19 cellular contexts compared by ENCODE assay signal in genomic region chr21:37384416-37384815, GRCh38.
"Had no signal": no experiment of that assay in that cellular context is flagged by ENCODE, and none has a peak within 500 bp of the region (broad histone marks: within the 10 kb centered on the region; RNA-seq: fewer than 3 reads in every experiment).

No MANE protein-coding gene starts in this region.

- H3K4me1 Mint-ChIP-seq: neural progenitor cell had no signal

- H3K27me3 ChIP-seq: cardiac muscle cell, colonic mucosa, heart left ventricle, neural progenitor cell, pancreas had no signal

- ATAC-seq: heart left ventricle, pancreas had no signal

- H3K9me3 ChIP-seq: colonic mucosa, pancreas, thoracic aorta had no signal

- H3K27me3 Mint-ChIP-seq: activated CD4-positive, alpha-beta memory T cell treated with anti-CD3 and anti-CD28 coated beads, Interleukin-2, amount 10 ng/mL, durations not matched to agents 7 days and 5 days; activated naive CD8-positive, alpha-beta T cell treated with anti-CD3 and anti-CD28 coated beads, Interleukin-2, amount 50 U/mL, for 24 hours; stimulated activated naive CD8-positive, alpha-beta T cell treated with anti-CD3 and anti-CD28 coated beads, Interleukin-15, Interleukin-2, amounts not matched to agents 100 ng/mL and 50 ng/mL, for 24 hours had no signal

- H3K27ac ChIP-seq: cardiac muscle cell, colonic mucosa, heart left ventricle, left ventricle myocardium inferior, neural progenitor cell, pancreas, thoracic aorta had no signal

- DNase-seq: activated CD4-positive, alpha-beta memory T cell treated with anti-CD3 and anti-CD28 coated beads, Interleukin-2, amount 10 ng/mL, durations not matched to agents 7 days and 5 days; activated CD4-positive, alpha-beta T cell treated with anti-CD3 and anti-CD28 coated beads for 1 hour; activated CD8-positive, alpha-beta memory T cell treated with anti-CD3 and anti-CD28 coated beads, Interleukin-2, amount 50 U/mL, for 48 hours; activated naive CD8-positive, alpha-beta T cell treated with anti-CD3 and anti-CD28 coated beads, Interleukin-2, amount 50 U/mL, for 24 hours; colonic mucosa; foreskin melanocyte; heart left ventricle; islet precursor cell; left ventricle myocardium inferior; mesenchymal stem cell; pancreas; retina; stimulated activated CD4-positive, alpha-beta T cell treated with anti-CD3 and anti-CD28 coated beads, Interleukin-4, amount 100 ng/mL, for 1 hour; stimulated activated CD8-positive, alpha-beta memory T cell treated with anti-CD3 and anti-CD28 coated beads, Interleukin-4, amount 100 ng/mL, for 48 hours; T1000 had no signal

- H3K4me3 Mint-ChIP-seq: activated CD4-positive, alpha-beta memory T cell treated with anti-CD3 and anti-CD28 coated beads, Interleukin-2, amount 10 ng/mL, durations not matched to agents 7 days and 5 days; activated naive CD8-positive, alpha-beta T cell treated with anti-CD3 and anti-CD28 coated beads, Interleukin-2, amount 50 U/mL, for 24 hours; neural progenitor cell; stimulated activated naive CD8-positive, alpha-beta T cell treated with anti-CD3 and anti-CD28 coated beads, Interleukin-15, Interleukin-2, amounts not matched to agents 100 ng/mL and 50 ng/mL, for 24 hours had no signal

- H3K27ac Mint-ChIP-seq: activated CD4-positive, alpha-beta memory T cell treated with anti-CD3 and anti-CD28 coated beads, Interleukin-2, amount 10 ng/mL, durations not matched to agents 7 days and 5 days; activated naive CD8-positive, alpha-beta T cell treated with anti-CD3 and anti-CD28 coated beads, Interleukin-2, amount 50 U/mL, for 24 hours; neural progenitor cell had no signal
